In genomic region chr1:222454782-222455181, GRCh38 we compare ENCODE assay signal across 9 cellular contexts.
DNase-seq lines count a peak whose midpoint lies in the region; ATAC-seq and TF ChIP-seq lines count a peak whose summit lies in the region.
"Had no signal": no experiment of that assay in that cellular context is flagged by ENCODE, and none has a peak within 500 bp of the region (broad histone marks: within the 10 kb centered on the region; RNA-seq: fewer than 3 reads in every experiment).

No MANE protein-coding gene starts in this region.

- H3K79me2 ChIP-seq in Karpas-422 (ENCODE audit: low read length), result no peaks in the 10 kb centered on the region

- WGBS in esophagus muscularis mucosa, result 12% methylated on average over 9 of the region's 13 CpGs

- peak; percentile 21 for ATAC-seq in stimulated activated naive CD8-positive, alpha-beta T cell treated with anti-CD3 and anti-CD28 coated beads, Interleukin-15, amount 100 ng/mL, for 72 hours

- H3K4me3 ChIP-seq in Karpas-422 (ENCODE audit: low read length) (no peak overlapping the region), esophagus muscularis mucosa (peak overlapping the region in 3 of 4 donors; percentile 16 to 41 (median 21))

- H3K36me3 ChIP-seq in Karpas-422 (ENCODE audit: insufficient read depth, low read length) (no peaks in the 10 kb centered on the region), esophagus muscularis mucosa (no peaks in the 10 kb centered on the region)

- DNase-seq in DMS 273 (lab: John Stamatoyannopoulos, UW; ENCODE audit: unreplicated experiment) (peak; percentile 76), DMS 273 treated with DMSO at 0.1 percent for 48 hours (lab: John Stamatoyannopoulos, UW) (no peak), Karpas-422 (no peak), esophagus muscularis mucosa (ENCODE audit: extremely low spot score) (no peak), SKM-1 treated with dmso at 0.1 percent for 144 hours (lab: John Stamatoyannopoulos, UW; ENCODE audit: unreplicated experiment) (no peak), T-helper 9 cell (no peak), OCI-M1 (lab: John Stamatoyannopoulos, UW) (no peak)
- no peak for DNase-seq in stimulated activated naive CD8-positive, alpha-beta T cell treated with anti-CD3 and anti-CD28 coated beads, Interleukin-15, amount 100 ng/mL, for 72 hours

- H2AFZ ChIP-seq in Karpas-422 (ENCODE audit: low read length), result no peak overlapping the region

- H3K4me1 ChIP-seq in Karpas-422 (ENCODE audit: low read length) (peaks cover 12% of the 10 kb centered on the region), esophagus muscularis mucosa (peaks cover 10 to 20% (median 18%) of the 10 kb centered on the region in 4 donors)

- peak overlapping the region; percentile 50 for H3K4me2 ChIP-seq in Karpas-422 (ENCODE audit: low read depth, low read length, poor library complexity, severe bottlenecking)

- H3K27me3 Mint-ChIP-seq in stimulated activated naive CD8-positive, alpha-beta T cell treated with anti-CD3 and anti-CD28 coated beads, Interleukin-15, amount 100 ng/mL, for 72 hours, result no peaks in the 10 kb centered on the region

- peaks cover 5% of the 10 kb centered on the region; the same call in 1 of the 2 replicates for H3K9me3 ChIP-seq in Karpas-422 (ENCODE audit: low read length)
- H3K9me3 ChIP-seq in esophagus muscularis mucosa, result peaks cover 0 to 9% (median 2%) of the 10 kb centered on the region in 4 donors

- H3K9me2 ChIP-seq in Karpas-422 (replicated peaks; ENCODE audit: insufficient read depth, low read length), result no peaks in the 10 kb centered on the region

- TF ChIP-seq EP300 in esophagus muscularis mucosa (IDR thresholded peaks at IDR 0.05), result no peak

- H3K27ac ChIP-seq in Karpas-422 (ENCODE audit: low read length) (no peak overlapping the region), esophagus muscularis mucosa (replicated peaks in 1 of 4) (peak overlapping the region in 3 of 4 donors; percentile 36 to 61 (median 40))
- H3K27ac ChIP-seq: 22Rv1 had no signal

- peak overlapping the region in 1 of 2 donors; percentile 84 for H3K27ac Mint-ChIP-seq in stimulated activated naive CD8-positive, alpha-beta T cell treated with anti-CD3 and anti-CD28 coated beads, Interleukin-15, amount 100 ng/mL, for 72 hours

- TF ChIP-seq CTCF in esophagus muscularis mucosa (IDR thresholded peaks at IDR 0.05), result no peak

- H3K27me3 ChIP-seq in Karpas-422 (ENCODE audit: low read length) (no peaks in the 10 kb centered on the region), esophagus muscularis mucosa (no peaks in the 10 kb centered on the region)

- H3K4me3 Mint-ChIP-seq in stimulated activated naive CD8-positive, alpha-beta T cell treated with anti-CD3 and anti-CD28 coated beads, Interleukin-15, amount 100 ng/mL, for 72 hours, result peak overlapping the region in 1 of 2 donors; percentile 17

- H3K9me3 Mint-ChIP-seq in stimulated activated naive CD8-positive, alpha-beta T cell treated with anti-CD3 and anti-CD28 coated beads, Interleukin-15, amount 100 ng/mL, for 72 hours, result peaks cover 13 to 23% of the 10 kb centered on the region in 2 donors

- H3K9ac ChIP-seq in Karpas-422 (ENCODE audit: low read length), result peak overlapping the region; percentile 31; the same call in 1 of the 2 replicates

- peaks cover 16% of the 10 kb centered on the region for H3K4me1 Mint-ChIP-seq in stimulated activated naive CD8-positive, alpha-beta T cell treated with anti-CD3 and anti-CD28 coated beads, Interleukin-15, amount 100 ng/mL, for 72 hours

- no peaks in the 10 kb centered on the region for H4K20me1 ChIP-seq in Karpas-422 (ENCODE audit: insufficient read depth, low read depth, low read length)

- intact Hi-C loops in esophagus muscularis mucosa (cut with DNase I), result loop anchor here (2.0 to 10.0 kb wide), 3 partner anchors 360 to 978 kb away; no protein-coding TSS in a partner anchor

- no peak for TF ChIP-seq POLR2A in esophagus muscularis mucosa (IDR thresholded peaks at IDR 0.05; ENCODE audit: low read depth)
